In the genomic region with DNA sequence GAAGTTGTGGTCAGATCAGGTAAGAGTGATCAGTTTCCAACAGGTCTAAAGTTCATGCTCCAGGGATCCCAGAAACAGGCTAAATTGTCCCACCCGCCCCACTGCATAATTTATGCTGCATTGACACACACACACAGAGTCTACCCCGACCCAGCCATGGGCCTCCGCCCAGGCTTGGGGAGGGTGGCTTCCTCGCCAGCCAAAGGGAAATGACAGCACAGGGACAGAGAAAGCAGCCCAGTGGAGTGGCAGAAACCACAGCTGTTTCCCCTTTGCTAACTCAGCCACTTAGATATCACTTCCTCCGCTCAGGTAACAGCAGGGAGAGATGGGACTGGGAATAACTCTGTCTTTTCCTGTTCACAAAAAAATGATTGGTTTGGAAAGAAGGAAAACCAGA, we compare ENCODE assay signal across 9 cellular contexts. TPM values are rescaled to one million over a fixed set of nuclear protein-coding genes. Genes with fewer than 3 reads are reported as not detected.
DNase-seq lines count a peak whose midpoint lies in the region; ATAC-seq and TF ChIP-seq lines count a peak whose summit lies in the region.
"Had no signal": no experiment of that assay in that cellular context is flagged by ENCODE, and none has a peak within 500 bp of the region (broad histone marks: within the 10 kb centered on the region; RNA-seq: fewer than 3 reads in every experiment).

No MANE protein-coding gene starts in this region.

- H3K27me3 ChIP-seq in CD8-positive, alpha-beta T cell (ENCODE audit: insufficient read depth, low read length): no peaks in the 10 kb centered on the region
- H3K27me3 ChIP-seq in lower lobe of right lung (ENCODE audit: low read depth): no peaks in the 10 kb centered on the region

- peak in 5 of 7 experiments; percentile 19 to 62 (median 35) for DNase-seq in CD8-positive, alpha-beta T cell
- no peak for DNase-seq in activated T-cell treated with anti-CD3 and anti-CD28 coated beads, Interleukin-2, amount 50 U/mL, for 24 hours
- DNase-seq in lower lobe of right lung (no peak), G401 (ENCODE audit: low spot score) (no peak), NCI-H226 (no peak), NCI-H446 treated with DMSO at 0.1 percent for 48 hours (lab: John Stamatoyannopoulos, UW) (no peak), NCI-H1092 (lab: John Stamatoyannopoulos, UW) (no peak)
- DNase-seq: EL had no signal

- peak overlapping the region; percentile 45 for H3K27ac Mint-ChIP-seq in CD8-positive, alpha-beta T cell
- peak overlapping the region; percentile 16 for H3K27ac Mint-ChIP-seq in activated T-cell treated with anti-CD3 and anti-CD28 coated beads, Interleukin-2, amount 50 U/mL, for 24 hours

- no peak overlapping the region for H3K27ac ChIP-seq in CD8-positive, alpha-beta T cell (ENCODE audit: low read depth, low read length)
- H3K27ac ChIP-seq in lower lobe of right lung: no peak overlapping the region

- H3K36me3 Mint-ChIP-seq in CD8-positive, alpha-beta T cell: no peaks in the 10 kb centered on the region
- H3K36me3 Mint-ChIP-seq in activated T-cell treated with anti-CD3 and anti-CD28 coated beads, Interleukin-2, amount 50 U/mL, for 24 hours (ENCODE audit: low read depth): no peaks in the 10 kb centered on the region

- intact Hi-C loops in CD8-positive, alpha-beta T cell (cut with DNase I, micrococcal nuclease): loop anchor here in 1 of 2 experiments (5.0 kb wide), 1 partner anchor 44 kb away; no protein-coding TSS in a partner anchor
- intact Hi-C loops in lower lobe of right lung (cut with DNase I): no loop called here

- ATAC-seq in CD8-positive, alpha-beta T cell: peak; percentile 91
- ATAC-seq in HG03135 (IDR thresholded peaks at IDR 0.05; ENCODE audit: unreplicated experiment) (peak; percentile 73), lower lobe of right lung (peak; percentile 39 to 71)

- H3K4me3 ChIP-seq in CD8-positive, alpha-beta T cell (ENCODE audit: low read depth, low read length): no peak overlapping the region
- no peak overlapping the region for H3K4me3 ChIP-seq in lower lobe of right lung

- no peaks in the 10 kb centered on the region for H3K27me3 Mint-ChIP-seq in CD8-positive, alpha-beta T cell (ENCODE audit: low read depth)
- H3K27me3 Mint-ChIP-seq in activated T-cell treated with anti-CD3 and anti-CD28 coated beads, Interleukin-2, amount 50 U/mL, for 24 hours: peaks cover 7% of the 10 kb centered on the region

- in situ Hi-C loops in G401 (cut with HindIII; ENCODE audit: low sequenced_read_pairs): no loop called here

- POLR2A ChIA-PET in CD8-positive, alpha-beta T cell (lab: Charles Lee): no interaction called here

- no peak for TF ChIP-seq CTCF in CD8-positive, alpha-beta T cell (IDR thresholded peaks at IDR 0.05)
- TF ChIP-seq CTCF in lower lobe of right lung (IDR thresholded peaks at IDR 0.05): no peak

- no peaks in the 10 kb centered on the region for H3K9me3 Mint-ChIP-seq in CD8-positive, alpha-beta T cell
- no peaks in the 10 kb centered on the region for H3K9me3 Mint-ChIP-seq in activated T-cell treated with anti-CD3 and anti-CD28 coated beads, Interleukin-2, amount 50 U/mL, for 24 hours

- no peaks in the 10 kb centered on the region for H3K36me3 ChIP-seq in CD8-positive, alpha-beta T cell (ENCODE audit: insufficient read depth, low read length)
- no peaks in the 10 kb centered on the region for H3K36me3 ChIP-seq in lower lobe of right lung

- CTCF ChIA-PET in CD8-positive, alpha-beta T cell (lab: Charles Lee): interaction anchor here (1.5 to 1.6 kb wide), 2 partner anchors 9 to 133 kb away, joined by 4 to 5 read pairs; no protein-coding TSS in a partner anchor

- no peaks in the 10 kb centered on the region for H3K9me3 ChIP-seq in CD8-positive, alpha-beta T cell (ENCODE audit: low read length)
- no peaks in the 10 kb centered on the region for H3K9me3 ChIP-seq in lower lobe of right lung

- peaks cover 15% of the 10 kb centered on the region for H3K4me1 ChIP-seq in CD8-positive, alpha-beta T cell (ENCODE audit: insufficient read depth, low read length)
- peaks cover 57% of the 10 kb centered on the region for H3K4me1 ChIP-seq in lower lobe of right lung

- H3K4me1 Mint-ChIP-seq in CD8-positive, alpha-beta T cell (ENCODE audit: low read depth): peaks cover 19% of the 10 kb centered on the region
- peaks cover 19% of the 10 kb centered on the region for H3K4me1 Mint-ChIP-seq in activated T-cell treated with anti-CD3 and anti-CD28 coated beads, Interleukin-2, amount 50 U/mL, for 24 hours (ENCODE audit: low read depth)

- peak overlapping the region; percentile 42 for H3K4me3 Mint-ChIP-seq in CD8-positive, alpha-beta T cell
- no peak overlapping the region for H3K4me3 Mint-ChIP-seq in activated T-cell treated with anti-CD3 and anti-CD28 coated beads, Interleukin-2, amount 50 U/mL, for 24 hours

RNA-seq across cellular contexts. Expression of gene SH3PXD2A, which starts 9.4 kb away (rescaled TPM):
- 1 to 10 TPM; 7.6 to 9.2 TPM for total RNA-seq in CD8-positive, alpha-beta T cell
- 34.8 TPM for total RNA-seq in lower lobe of right lung
- total RNA-seq in G401 (2014; rRNA removed; shearing (Covaris generic)): 11.0 and 19.1 TPM in 2 replicates

Comparison
In these comparisons a context has a peak if more than half of its experiments do, and no peak if none do; other contexts are left out.
1. DNase-seq: peak in CD8-positive, alpha-beta T cell (5 of 7); none in activated T-cell treated with anti-CD3 and anti-CD28 coated beads, Interleukin-2, amount 50 U/mL, for 24 hours (single experiment), lower lobe of right lung (single experiment), G401 (single experiment), NCI-H226 (single experiment), NCI-H446 treated with DMSO at 0.1 percent for 48 hours (single experiment) and NCI-H1092 (single experiment).
2. Peak in every context shown above with its lines, with median percentiles within 50 percentile points of each other: ATAC-seq.